In the genomic region with DNA sequence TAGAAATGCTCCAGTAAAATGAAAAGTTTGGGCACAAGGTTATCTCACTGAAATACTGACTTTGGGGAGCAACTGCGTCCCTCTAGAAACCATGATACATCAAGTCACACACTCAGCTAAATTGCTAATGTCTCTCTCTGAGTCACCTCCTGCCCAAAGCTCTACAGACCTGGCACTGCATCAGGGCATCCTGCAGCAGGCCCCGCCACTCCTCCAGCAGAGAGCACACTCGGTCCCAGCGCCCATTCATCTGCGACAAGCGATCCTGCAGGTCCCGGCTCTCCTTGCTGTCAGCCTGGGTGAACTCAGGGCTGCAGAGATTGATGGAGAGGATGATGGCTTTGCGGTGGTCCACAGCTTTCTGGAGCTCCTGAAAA, we compare ENCODE assay signal across 1 cellular context.
A peak's percentile ranks its signal among the peaks of the same experiment; 100 is the strongest.
TF ChIP-seq lines count a peak whose summit lies in the region.

No MANE protein-coding gene starts in this region.

TF ChIP-seq in HepG2, 621 proteins besides CTCF, POLR2A, EP300 and RAD21 (continued from another document):
- TF ChIP-seq HNF1A (IDR thresholded peaks at IDR 0.05; ENCODE audit: low read depth) (no peak), HNF1A (CRISPR knock-in tag; IDR thresholded peaks at IDR 0.05; ENCODE audit: borderline replicate concordance) (0 out of 2 replicates have a peak, but pooled peaks have one; percentile 1), SATB2 (CRISPR knock-in tag; IDR thresholded peaks at IDR 0.05) (no peak), ZNF720 (CRISPR knock-in tag; IDR thresholded peaks at IDR 0.05) (no peak), GPN1 (CRISPR knock-in tag; IDR thresholded peaks at IDR 0.05; ENCODE audit: borderline replicate concordance) (no peak), SETDB1 (CRISPR knock-in tag; IDR thresholded peaks at IDR 0.05; ENCODE audit: borderline replicate concordance) (no peak), ZNF17 (CRISPR knock-in tag; IDR thresholded peaks at IDR 0.05) (no peak), ZNF564 (CRISPR knock-in tag; IDR thresholded peaks at IDR 0.05) (no peak), KDM2A (CRISPR knock-in tag; IDR thresholded peaks at IDR 0.05; ENCODE audit: borderline replicate concordance, low read depth) (peak; percentile 39; the same call in 1 of the 2 replicates), SOX13 (IDR thresholded peaks at IDR 0.05) (no peak), SOX13 (CRISPR knock-in tag; conservative IDR thresholded peaks at IDR 0.05 in 1 of 2, IDR thresholded peaks at IDR 0.05 in 1 of 2) (no peak), REXO4 (CRISPR knock-in tag; IDR thresholded peaks at IDR 0.05; ENCODE audit: borderline replicate concordance) (no peak), MEIS1 (CRISPR knock-in tag; IDR thresholded peaks at IDR 0.05; ENCODE audit: borderline replicate concordance) (no peak), ZNF788 (CRISPR knock-in tag; IDR thresholded peaks at IDR 0.05; ENCODE audit: borderline replicate concordance) (no peak), SMARCC2 (IDR thresholded peaks at IDR 0.05) (no peak), ZNF615 (CRISPR knock-in tag; IDR thresholded peaks at IDR 0.05; ENCODE audit: borderline replicate concordance) (no peak), SP5 (CRISPR knock-in tag; IDR thresholded peaks at IDR 0.05; ENCODE audit: borderline replicate concordance, low read depth) (no peak), ZSCAN31 (CRISPR knock-in tag; IDR thresholded peaks at IDR 0.05; ENCODE audit: low read depth) (no peak), MAZ (IDR thresholded peaks at IDR 0.05; ENCODE audit: borderline replicate concordance, low read depth, low read length) (no peak), MAZ (CRISPR knock-in tag; IDR thresholded peaks at IDR 0.05; ENCODE audit: low read depth) (no peak), ZMYM2 (CRISPR knock-in tag; IDR thresholded peaks at IDR 0.05) (no peak), ZKSCAN5 (CRISPR knock-in tag; IDR thresholded peaks at IDR 0.05) (no peak), YEATS2 (CRISPR knock-in tag; IDR thresholded peaks at IDR 0.05; ENCODE audit: borderline replicate concordance) (no peak), ZNF225 (CRISPR knock-in tag; IDR thresholded peaks at IDR 0.05) (no peak), NCOA5 (CRISPR knock-in tag; IDR thresholded peaks at IDR 0.05) (no peak), HNRNPH1 (optimal IDR thresholded peaks at IDR 0.05; ENCODE audit: low read depth, low read length) (no peak), GATAD2A (CRISPR knock-in tag; IDR thresholded peaks at IDR 0.05) (no peak), HOXD1 (CRISPR knock-in tag; IDR thresholded peaks at IDR 0.05) (no peak), TCF12 (IDR thresholded peaks at IDR 0.05) (no peak), TCF12 (CRISPR knock-in tag; IDR thresholded peaks at IDR 0.05) (no peak), PHB2 (IDR thresholded peaks at IDR 0.05; ENCODE audit: partially characterized antibody) (no peak), YEATS4 (CRISPR knock-in tag; IDR thresholded peaks at IDR 0.05; ENCODE audit: borderline replicate concordance) (no peak), ZNF747 (CRISPR knock-in tag; IDR thresholded peaks at IDR 0.05; ENCODE audit: borderline replicate concordance) (no peak), ZNF280B (CRISPR knock-in tag; IDR thresholded peaks at IDR 0.05; ENCODE audit: borderline replicate concordance) (no peak), U2AF2 (IDR thresholded peaks at IDR 0.05; ENCODE audit: low read depth, low read length) (no peak), ZBTB33 (CRISPR knock-in tag; IDR thresholded peaks at IDR 0.05) (peak; percentile 94), ZNF441 (CRISPR knock-in tag; IDR thresholded peaks at IDR 0.05; ENCODE audit: borderline replicate concordance) (0 out of 2 replicates have a peak, but pooled peaks have one; percentile 24), ZNF83 (CRISPR knock-in tag; IDR thresholded peaks at IDR 0.05; ENCODE audit: borderline replicate concordance) (no peak), HDAC2 (CRISPR knock-in tag; IDR thresholded peaks at IDR 0.05) (no peak), ZBTB26 (CRISPR knock-in tag; IDR thresholded peaks at IDR 0.05; ENCODE audit: borderline replicate concordance) (peak; percentile 22; the same call in 1 of the 2 replicates), ZNF432 (CRISPR knock-in tag; IDR thresholded peaks at IDR 0.05; ENCODE audit: borderline replicate concordance) (no peak), ZBTB38 (CRISPR knock-in tag; IDR thresholded peaks at IDR 0.05) (no peak), FOXA1 (IDR thresholded peaks at IDR 0.05) (no peak), FOXA1 (CRISPR knock-in tag; IDR thresholded peaks at IDR 0.05) (no peak), ZNF780A (CRISPR knock-in tag; IDR thresholded peaks at IDR 0.05) (peak; percentile 36; the same call in 1 of the 2 replicates), ZBTB21 (CRISPR knock-in tag; IDR thresholded peaks at IDR 0.05) (no peak), MYC (CRISPR knock-in tag; IDR thresholded peaks at IDR 0.05; ENCODE audit: borderline replicate concordance) (no peak), PITX1 (CRISPR knock-in tag; IDR thresholded peaks at IDR 0.05) (no peak)
- TF ChIP-seq, protein P1, sequence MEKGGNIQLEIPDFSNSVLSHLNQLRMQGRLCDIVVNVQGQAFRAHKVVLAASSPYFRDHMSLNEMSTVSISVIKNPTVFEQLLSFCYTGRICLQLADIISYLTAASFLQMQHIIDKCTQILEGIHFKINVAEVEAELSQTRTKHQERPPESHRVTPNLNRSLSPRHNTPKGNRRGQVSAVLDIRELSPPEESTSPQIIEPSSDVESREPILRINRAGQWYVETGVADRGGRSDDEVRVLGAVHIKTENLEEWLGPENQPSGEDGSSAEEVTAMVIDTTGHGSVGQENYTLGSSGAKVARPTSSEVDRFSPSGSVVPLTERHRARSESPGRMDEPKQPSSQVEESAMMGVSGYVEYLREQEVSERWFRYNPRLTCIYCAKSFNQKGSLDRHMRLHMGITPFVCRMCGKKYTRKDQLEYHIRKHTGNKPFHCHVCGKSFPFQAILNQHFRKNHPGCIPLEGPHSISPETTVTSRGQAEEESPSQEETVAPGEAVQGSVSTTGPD (CRISPR knock-in tag; IDR thresholded peaks at IDR 0.05): no peak
- TF ChIP-seq, protein P2, sequence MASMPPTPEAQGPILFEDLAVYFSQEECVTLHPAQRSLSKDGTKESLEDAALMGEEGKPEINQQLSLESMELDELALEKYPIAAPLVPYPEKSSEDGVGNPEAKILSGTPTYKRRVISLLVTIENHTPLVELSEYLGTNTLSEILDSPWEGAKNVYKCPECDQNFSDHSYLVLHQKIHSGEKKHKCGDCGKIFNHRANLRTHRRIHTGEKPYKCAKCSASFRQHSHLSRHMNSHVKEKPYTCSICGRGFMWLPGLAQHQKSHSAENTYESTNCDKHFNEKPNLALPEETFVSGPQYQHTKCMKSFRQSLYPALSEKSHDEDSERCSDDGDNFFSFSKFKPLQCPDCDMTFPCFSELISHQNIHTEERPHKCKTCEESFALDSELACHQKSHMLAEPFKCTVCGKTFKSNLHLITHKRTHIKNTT (CRISPR knock-in tag; IDR thresholded peaks at IDR 0.05): no peak
- TF ChIP-seq, protein P3, sequence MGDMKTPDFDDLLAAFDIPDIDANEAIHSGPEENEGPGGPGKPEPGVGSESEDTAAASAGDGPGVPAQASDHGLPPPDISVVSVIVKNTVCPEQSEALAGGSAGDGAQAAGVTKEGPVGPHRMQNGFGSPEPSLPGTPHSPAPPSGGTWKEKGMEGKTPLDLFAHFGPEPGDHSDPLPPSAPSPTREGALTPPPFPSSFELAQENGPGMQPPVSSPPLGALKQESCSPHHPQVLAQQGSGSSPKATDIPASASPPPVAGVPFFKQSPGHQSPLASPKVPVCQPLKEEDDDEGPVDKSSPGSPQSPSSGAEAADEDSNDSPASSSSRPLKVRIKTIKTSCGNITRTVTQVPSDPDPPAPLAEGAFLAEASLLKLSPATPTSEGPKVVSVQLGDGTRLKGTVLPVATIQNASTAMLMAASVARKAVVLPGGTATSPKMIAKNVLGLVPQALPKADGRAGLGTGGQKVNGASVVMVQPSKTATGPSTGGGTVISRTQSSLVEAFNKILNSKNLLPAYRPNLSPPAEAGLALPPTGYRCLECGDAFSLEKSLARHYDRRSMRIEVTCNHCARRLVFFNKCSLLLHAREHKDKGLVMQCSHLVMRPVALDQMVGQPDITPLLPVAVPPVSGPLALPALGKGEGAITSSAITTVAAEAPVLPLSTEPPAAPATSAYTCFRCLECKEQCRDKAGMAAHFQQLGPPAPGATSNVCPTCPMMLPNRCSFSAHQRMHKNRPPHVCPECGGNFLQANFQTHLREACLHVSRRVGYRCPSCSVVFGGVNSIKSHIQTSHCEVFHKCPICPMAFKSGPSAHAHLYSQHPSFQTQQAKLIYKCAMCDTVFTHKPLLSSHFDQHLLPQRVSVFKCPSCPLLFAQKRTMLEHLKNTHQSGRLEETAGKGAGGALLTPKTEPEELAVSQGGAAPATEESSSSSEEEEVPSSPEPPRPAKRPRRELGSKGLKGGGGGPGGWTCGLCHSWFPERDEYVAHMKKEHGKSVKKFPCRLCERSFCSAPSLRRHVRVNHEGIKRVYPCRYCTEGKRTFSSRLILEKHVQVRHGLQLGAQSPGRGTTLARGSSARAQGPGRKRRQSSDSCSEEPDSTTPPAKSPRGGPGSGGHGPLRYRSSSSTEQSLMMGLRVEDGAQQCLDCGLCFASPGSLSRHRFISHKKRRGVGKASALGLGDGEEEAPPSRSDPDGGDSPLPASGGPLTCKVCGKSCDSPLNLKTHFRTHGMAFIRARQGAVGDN (CRISPR knock-in tag; IDR thresholded peaks at IDR 0.05): peak; percentile 48
- TF ChIP-seq, protein P4, sequence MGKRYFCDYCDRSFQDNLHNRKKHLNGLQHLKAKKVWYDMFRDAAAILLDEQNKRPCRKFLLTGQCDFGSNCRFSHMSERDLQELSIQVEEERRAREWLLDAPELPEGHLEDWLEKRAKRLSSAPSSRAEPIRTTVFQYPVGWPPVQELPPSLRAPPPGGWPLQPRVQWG (CRISPR knock-in tag; IDR thresholded peaks at IDR 0.05; ENCODE audit: borderline replicate concordance, low read depth): no peak
- TF ChIP-seq, protein P5, sequence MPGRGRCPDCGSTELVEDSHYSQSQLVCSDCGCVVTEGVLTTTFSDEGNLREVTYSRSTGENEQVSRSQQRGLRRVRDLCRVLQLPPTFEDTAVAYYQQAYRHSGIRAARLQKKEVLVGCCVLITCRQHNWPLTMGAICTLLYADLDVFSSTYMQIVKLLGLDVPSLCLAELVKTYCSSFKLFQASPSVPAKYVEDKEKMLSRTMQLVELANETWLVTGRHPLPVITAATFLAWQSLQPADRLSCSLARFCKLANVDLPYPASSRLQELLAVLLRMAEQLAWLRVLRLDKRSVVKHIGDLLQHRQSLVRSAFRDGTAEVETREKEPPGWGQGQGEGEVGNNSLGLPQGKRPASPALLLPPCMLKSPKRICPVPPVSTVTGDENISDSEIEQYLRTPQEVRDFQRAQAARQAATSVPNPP (CRISPR knock-in tag; IDR thresholded peaks at IDR 0.05): no peak
TF ChIP-seq in HepG2: peak in this region for 23.
